14 cellular contexts compared by ENCODE assay signal in genomic region chr16:16271658-16272057, GRCh38. TPM values are rescaled to one million over a fixed set of nuclear protein-coding genes. Genes with fewer than 3 reads are reported as not detected.
"Had no signal": no experiment of that assay in that cellular context is flagged by ENCODE, and none has a peak within 500 bp of the region (broad histone marks: within the 10 kb centered on the region; RNA-seq: fewer than 3 reads in every experiment).

No MANE protein-coding gene starts in this region.

RNA-seq across cellular contexts. Expression of gene ABCC6, which starts 48.4 kb away (rescaled TPM):
- total RNA-seq: activated B cell treated with CpG ODN at 0.5 μM for 24 hours; activated CD4-positive, alpha-beta memory T cell treated with anti-CD3 and anti-CD28 coated beads for 36 hours; activated CD4-positive, alpha-beta T cell treated with anti-CD3 and anti-CD28 coated beads, Interleukin-2, amount 10 ng/mL, durations not matched to agents 24 days and 14 days; activated CD8-positive, alpha-beta memory T cell treated with anti-CD3 and anti-CD28 coated beads for 36 hours; activated CD8-positive, alpha-beta T cell treated with anti-CD3 and anti-CD28 coated beads for 36 hours; activated naive CD4-positive, alpha-beta T cell treated with anti-CD3 and anti-CD28 coated beads for 36 hours; activated naive CD4-positive, alpha-beta T cell treated with anti-CD3 and anti-CD28 coated beads, Interleukin-2, amount 50 U/mL, for 72 hours; activated naive CD8-positive, alpha-beta T cell treated with anti-CD3 and anti-CD28 coated beads for 36 hours; activated T-cell treated with anti-CD3 and anti-CD28 coated beads, Interleukin-2, amount 50 U/mL, for 4 hours; activated T-cell treated with anti-CD3 and anti-CD28 coated beads, Interleukin-2, amount 50 U/mL, for 72 hours; activated T-helper 1 cell treated with anti-CD3 and anti-CD28 coated beads, Interleukin-12 subunit alpha, Interleukin-12 subunit beta, Interleukin-2, Interleukin-4 antibody, amounts not matched to agents 30 ng/mL and 10 ng/mL and 1 ng/mL, durations not matched to agents 14 hours and 24 hours and 36 hours; bronchial epithelial cell; T-helper 17 cell; T-helper 2 cell treated with Interferon-gamma antibody and Interleukin-4, amounts not matched to agents 100 ng/mL and 5 ng/mL, for 36 hours had no signal
